ENCODE assay signal across 25 cellular contexts in the genomic region with DNA sequence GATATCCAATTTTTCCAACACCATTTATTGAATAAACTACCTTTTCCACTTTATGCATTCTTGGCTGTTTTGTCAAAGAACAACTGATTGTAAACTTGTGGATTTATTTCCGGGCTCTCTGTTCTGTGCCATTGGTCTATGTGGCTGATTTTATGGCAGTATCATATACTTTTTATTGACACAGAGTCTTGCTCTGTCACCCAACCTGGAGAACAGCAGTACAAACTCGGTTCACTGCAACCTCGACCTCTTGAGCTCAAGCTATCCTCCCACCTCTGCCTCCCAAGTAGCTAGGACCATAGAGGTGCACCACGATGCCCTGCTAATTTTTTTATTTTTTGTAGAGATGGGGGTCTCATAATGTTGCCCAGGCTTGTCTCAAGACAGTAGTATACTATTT. TPM values are rescaled to one million over a fixed set of nuclear protein-coding genes. Genes with fewer than 3 reads are reported as not detected.
"Had no signal": no experiment of that assay in that cellular context is flagged by ENCODE, and none has a peak within 500 bp of the region (broad histone marks: within the 10 kb centered on the region; RNA-seq: fewer than 3 reads in every experiment).

No MANE protein-coding gene starts in this region.

- H3K36me3 ChIP-seq: esophagus squamous epithelium, left lung, prostate gland, right atrium auricular region, stomach, thyroid gland, upper lobe of left lung had no signal

- H3K9me3 Mint-ChIP-seq: effector memory CD8-positive, alpha-beta T cell; mesothelial cell of epicardium; naive thymus-derived CD4-positive, alpha-beta T cell; nephron progenitor cell; stimulated activated effector memory CD8-positive, alpha-beta T cell treated with anti-CD3 and anti-CD28 coated beads, Interleukin-12 subunit alpha, Interleukin-12 subunit beta, amount 100 ng/mL, for 72 hours had no signal

- H3K27ac Mint-ChIP-seq: effector memory CD8-positive, alpha-beta T cell; immature natural killer cell; mesothelial cell of epicardium; naive thymus-derived CD4-positive, alpha-beta T cell; nephron progenitor cell; stimulated activated effector memory CD8-positive, alpha-beta T cell treated with anti-CD3 and anti-CD28 coated beads, Interleukin-12 subunit alpha, Interleukin-12 subunit beta, amount 100 ng/mL, for 72 hours had no signal

- H3K4me3 ChIP-seq: coronary artery, esophagus squamous epithelium, left lung, prostate gland, right atrium auricular region, stomach, thyroid gland, upper lobe of left lung had no signal

- H3K27ac ChIP-seq: coronary artery, esophagus squamous epithelium, left lung, prostate gland, right atrium auricular region, stomach, thyroid gland, upper lobe of left lung had no signal

- DNase-seq: dermis blood vessel endothelial cell; effector memory CD8-positive, alpha-beta T cell; erythroblast; esophagus squamous epithelium; foreskin melanocyte; hypothalamus; immature natural killer cell; islet precursor cell; left lung; mesenchymal stem cell; naive thymus-derived CD4-positive, alpha-beta T cell; nephron progenitor cell; nucleus accumbens; stimulated activated CD4-positive, alpha-beta T cell treated with anti-CD3 and anti-CD28 coated beads, Interleukin-2, amount 100 ng/mL, for 24 hours; stimulated activated CD4-positive, alpha-beta T cell treated with anti-CD3 and anti-CD28 coated beads, Interleukin-4, amount 100 ng/mL, for 24 hours; stimulated activated naive CD4-positive, alpha-beta T cell treated with Interleukin-2 at 50 U/mL for 16 hours; stomach; thyroid gland; upper lobe of left lung had no signal

- H3K4me1 Mint-ChIP-seq: immature natural killer cell had no signal

- H3K27me3 ChIP-seq: esophagus squamous epithelium, left lung, right atrium auricular region, stomach, thyroid gland, upper lobe of left lung had no signal

- H3K36me3 Mint-ChIP-seq: immature natural killer cell; mesothelial cell of epicardium; naive thymus-derived CD4-positive, alpha-beta T cell; stimulated activated effector memory CD8-positive, alpha-beta T cell treated with anti-CD3 and anti-CD28 coated beads, Interleukin-12 subunit alpha, Interleukin-12 subunit beta, amount 100 ng/mL, for 72 hours had no signal

- H3K4me3 Mint-ChIP-seq: effector memory CD8-positive, alpha-beta T cell; immature natural killer cell; mesothelial cell of epicardium; naive thymus-derived CD4-positive, alpha-beta T cell; nephron progenitor cell; stimulated activated effector memory CD8-positive, alpha-beta T cell treated with anti-CD3 and anti-CD28 coated beads, Interleukin-12 subunit alpha, Interleukin-12 subunit beta, amount 100 ng/mL, for 72 hours had no signal

- H3K9me3 ChIP-seq: esophagus squamous epithelium, left lung, prostate gland, right atrium auricular region, stomach, thyroid gland, upper lobe of left lung had no signal

- ATAC-seq: effector memory CD8-positive, alpha-beta T cell; left lung; naive thymus-derived CD4-positive, alpha-beta T cell; sciatic nerve; stimulated activated effector memory CD8-positive, alpha-beta T cell treated with anti-CD3 and anti-CD28 coated beads, Interleukin-12 subunit alpha, Interleukin-12 subunit beta, amount 100 ng/mL, for 72 hours had no signal

- H3K27me3 Mint-ChIP-seq: effector memory CD8-positive, alpha-beta T cell had no signal

- H3K4me1 ChIP-seq: left lung, prostate gland, right atrium auricular region, stomach, thyroid gland, upper lobe of left lung had no signal

RNA-seq across cellular contexts. Expression of a gene that starts 6.7 kb away (rescaled TPM):
- total RNA-seq: naive thymus-derived CD4-positive, alpha-beta T cell had no signal
- polyA plus RNA-seq: immature natural killer cell; naive thymus-derived CD4-positive, alpha-beta T cell had no signal
